1 cellular context compared by ENCODE assay signal in the genomic region with DNA sequence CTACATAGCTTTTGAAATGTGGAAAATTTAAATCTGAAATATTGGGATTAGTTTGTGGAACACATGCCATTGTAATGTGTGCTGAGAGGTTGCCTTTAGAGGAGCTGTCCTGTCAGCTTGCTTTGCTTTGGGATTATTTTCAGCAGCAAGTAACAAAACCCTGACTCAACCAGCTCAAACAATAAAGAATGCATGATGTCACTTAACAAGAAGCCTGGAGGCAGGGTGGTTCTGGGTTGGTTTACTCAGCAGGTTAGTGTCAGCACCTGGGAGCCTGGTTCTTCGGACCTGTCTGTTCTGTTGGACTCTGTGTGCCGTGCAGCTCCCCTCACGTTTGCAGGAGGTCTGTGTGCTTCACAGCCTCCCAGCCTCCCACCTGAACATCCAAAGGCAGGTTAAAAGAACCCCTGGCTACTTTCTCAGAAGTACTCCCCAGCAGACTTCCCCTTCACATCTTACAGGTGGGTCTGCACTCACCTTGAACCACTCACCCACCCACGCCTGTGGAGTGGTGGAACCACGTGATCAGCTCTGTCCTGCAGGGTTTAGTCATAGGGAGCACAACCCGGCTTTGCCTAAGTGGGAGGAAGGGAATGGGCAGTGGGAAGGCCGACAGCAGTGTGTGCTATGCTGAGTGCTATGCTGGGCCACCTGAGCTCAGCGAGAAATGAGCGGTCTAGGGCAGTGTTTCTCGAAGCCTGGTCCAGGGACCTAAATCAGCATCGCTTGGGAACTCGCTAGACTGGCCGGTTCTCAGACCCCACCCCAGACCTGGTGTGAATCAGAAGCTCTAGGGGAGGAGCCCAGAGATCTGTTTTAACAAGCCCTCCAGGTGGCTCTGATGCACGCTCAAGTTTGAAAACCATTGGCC.
TF ChIP-seq lines count a peak whose summit lies in the region.

No MANE protein-coding gene starts in this region.

TF ChIP-seq in A549, 52 proteins besides CTCF, POLR2A, EP300 and RAD21 (continued from another document):
- TF ChIP-seq, protein P1, sequence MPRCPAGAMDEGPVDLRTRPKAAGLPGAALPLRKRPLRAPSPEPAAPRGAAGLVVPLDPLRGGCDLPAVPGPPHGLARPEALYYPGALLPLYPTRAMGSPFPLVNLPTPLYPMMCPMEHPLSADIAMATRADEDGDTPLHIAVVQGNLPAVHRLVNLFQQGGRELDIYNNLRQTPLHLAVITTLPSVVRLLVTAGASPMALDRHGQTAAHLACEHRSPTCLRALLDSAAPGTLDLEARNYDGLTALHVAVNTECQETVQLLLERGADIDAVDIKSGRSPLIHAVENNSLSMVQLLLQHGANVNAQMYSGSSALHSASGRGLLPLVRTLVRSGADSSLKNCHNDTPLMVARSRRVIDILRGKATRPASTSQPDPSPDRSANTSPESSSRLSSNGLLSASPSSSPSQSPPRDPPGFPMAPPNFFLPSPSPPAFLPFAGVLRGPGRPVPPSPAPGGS (IDR thresholded peaks at IDR 0.05) = no peak
- TF ChIP-seq RNF2 (IDR thresholded peaks at IDR 0.05; ENCODE audit: borderline replicate concordance, low read depth) = no peak
- TF ChIP-seq KDM5A (IDR thresholded peaks at IDR 0.05) = no peak
- TF ChIP-seq HOXA7 (CRISPR knock-in tag; IDR thresholded peaks at IDR 0.05) = no peak
- no peak for TF ChIP-seq POLR2AphosphoS2 (conservative IDR thresholded peaks at IDR 0.05; ENCODE audit: low read length)
